35 cellular contexts compared by ENCODE assay signal in the genomic region with DNA sequence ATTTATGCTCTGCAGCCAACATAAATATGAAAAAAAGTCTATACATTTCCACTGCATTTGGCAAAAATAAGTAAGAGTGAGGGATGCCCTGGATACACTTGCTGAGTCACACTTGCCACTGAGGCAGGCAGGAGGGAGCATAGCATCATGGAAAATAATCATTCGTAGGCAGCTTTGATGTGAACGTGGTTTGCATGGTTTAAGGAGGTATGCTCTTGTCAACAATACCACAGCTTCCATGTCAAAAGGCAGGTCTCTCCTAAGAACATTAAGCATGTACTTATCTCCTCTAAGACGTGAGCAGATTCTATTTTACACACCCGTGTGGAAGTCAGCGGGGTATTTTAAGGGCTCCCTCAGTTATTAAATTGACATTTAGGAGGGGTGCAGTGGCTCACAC.
"Had no signal": no experiment of that assay in that cellular context is flagged by ENCODE, and none has a peak within 500 bp of the region (broad histone marks: within the 10 kb centered on the region; RNA-seq: fewer than 3 reads in every experiment).

No MANE protein-coding gene starts in this region.

- H3K27ac Mint-ChIP-seq: activated B cell treated with CpG ODN at 0.5 μM for 24 hours; activated naive CD4-positive, alpha-beta T cell treated with anti-CD3 and anti-CD28 coated beads, Interleukin-2, amount 10 ng/mL, durations not matched to agents 7 days and 5 days; activated naive CD4-positive, alpha-beta T cell treated with anti-CD3 and anti-CD28 coated beads, Interleukin-2, amount 50 U/mL, for 72 hours; activated T-cell treated with anti-CD3 and anti-CD28 coated beads, Interleukin-2, amount 50 U/mL, for 24 hours; activated T-cell treated with anti-CD3 and anti-CD28 coated beads, Interleukin-2, amount 50 U/mL, for 72 hours; dendritic cell treated with granulocyte-macrophage colony-stimulating factor and Interleukin-4, amounts not matched to agents 40 ng/mL and 50 ng/mL, for 4 days; endodermal cell; T-helper 17 cell; T-helper 2 cell treated with Interferon-gamma antibody and Interleukin-4, amounts not matched to agents 5 μg/mL and 100 μg/mL, for 36 hours had no signal

- H3K4me1 ChIP-seq: adrenal gland, esophagus squamous epithelium, gastroesophageal sphincter had no signal

- H3K79me2 ChIP-seq: hepatocyte had no signal

- H3K27ac ChIP-seq: adrenal gland, brain microvascular endothelial cell, coronary artery, dorsolateral prefrontal cortex, esophagus squamous epithelium, gastroesophageal sphincter, heart right ventricle, hepatocyte, WERI-Rb-1 had no signal

- H3K9me3 Mint-ChIP-seq: activated B cell treated with CpG ODN at 0.5 μM for 24 hours; activated naive CD4-positive, alpha-beta T cell treated with anti-CD3 and anti-CD28 coated beads, Interleukin-2, amount 10 ng/mL, durations not matched to agents 7 days and 5 days; activated naive CD4-positive, alpha-beta T cell treated with anti-CD3 and anti-CD28 coated beads, Interleukin-2, amount 50 U/mL, for 72 hours; activated T-cell treated with anti-CD3 and anti-CD28 coated beads, Interleukin-2, amount 50 U/mL, for 24 hours; activated T-cell treated with anti-CD3 and anti-CD28 coated beads, Interleukin-2, amount 50 U/mL, for 72 hours; central memory CD8-positive, alpha-beta T cell; dendritic cell treated with granulocyte-macrophage colony-stimulating factor and Interleukin-4, amounts not matched to agents 40 ng/mL and 50 ng/mL, for 4 days; endodermal cell; T-helper 2 cell treated with Interferon-gamma antibody and Interleukin-4, amounts not matched to agents 5 μg/mL and 100 μg/mL, for 36 hours had no signal

- FAIRE-seq: bronchial epithelial cell had no signal

- H3K36me3 ChIP-seq: adrenal gland, brain microvascular endothelial cell, esophagus squamous epithelium, gastroesophageal sphincter, heart right ventricle, WERI-Rb-1 had no signal

- H3K9me3 ChIP-seq: adrenal gland, esophagus squamous epithelium, gastroesophageal sphincter, heart right ventricle had no signal

- H3K4me1 Mint-ChIP-seq: activated B cell treated with CpG ODN at 0.5 μM for 24 hours; activated naive CD4-positive, alpha-beta T cell treated with anti-CD3 and anti-CD28 coated beads, Interleukin-2, amount 10 ng/mL, durations not matched to agents 7 days and 5 days; central memory CD8-positive, alpha-beta T cell; T-helper 17 cell had no signal

- H3K4me3 Mint-ChIP-seq: activated B cell treated with CpG ODN at 0.5 μM for 24 hours; activated naive CD4-positive, alpha-beta T cell treated with anti-CD3 and anti-CD28 coated beads, Interleukin-2, amount 10 ng/mL, durations not matched to agents 7 days and 5 days; activated T-cell treated with anti-CD3 and anti-CD28 coated beads, Interleukin-2, amount 50 U/mL, for 24 hours; activated T-cell treated with anti-CD3 and anti-CD28 coated beads, Interleukin-2, amount 50 U/mL, for 72 hours; central memory CD8-positive, alpha-beta T cell; dendritic cell treated with granulocyte-macrophage colony-stimulating factor and Interleukin-4, amounts not matched to agents 40 ng/mL and 50 ng/mL, for 4 days; endodermal cell; T-helper 17 cell; T-helper 2 cell treated with Interferon-gamma antibody and Interleukin-4, amounts not matched to agents 5 μg/mL and 100 μg/mL, for 36 hours had no signal

- H3K27me3 Mint-ChIP-seq: activated naive CD4-positive, alpha-beta T cell treated with anti-CD3 and anti-CD28 coated beads, Interleukin-2, amount 10 ng/mL, durations not matched to agents 7 days and 5 days; dendritic cell treated with granulocyte-macrophage colony-stimulating factor and Interleukin-4, amounts not matched to agents 40 ng/mL and 50 ng/mL, for 4 days had no signal

- H3K4me3 ChIP-seq: adrenal gland, coronary artery, dorsolateral prefrontal cortex, esophagus squamous epithelium, gastroesophageal sphincter, heart right ventricle, hepatocyte had no signal

- H2AFZ ChIP-seq: hepatocyte had no signal

- H3K27me3 ChIP-seq: adrenal gland, brain microvascular endothelial cell, dorsolateral prefrontal cortex, esophagus squamous epithelium, gastroesophageal sphincter had no signal

- H3K4me2 ChIP-seq: hepatocyte had no signal

- ATAC-seq: activated CD4-positive, CD25-positive, alpha-beta regulatory T cell treated with anti-CD3 and anti-CD28 coated beads, Interleukin-2, amount 50 U/mL, for 24 hours; activated T-cell treated with anti-CD3 and anti-CD28 coated beads, Interleukin-2, amount 50 U/mL, for 72 hours; gastroesophageal sphincter; heart right ventricle; T-helper 17 cell had no signal

- H3K36me3 Mint-ChIP-seq: activated naive CD4-positive, alpha-beta T cell treated with anti-CD3 and anti-CD28 coated beads, Interleukin-2, amount 10 ng/mL, durations not matched to agents 7 days and 5 days; activated naive CD4-positive, alpha-beta T cell treated with anti-CD3 and anti-CD28 coated beads, Interleukin-2, amount 50 U/mL, for 72 hours had no signal

- DNase-seq: activated B cell treated with CpG ODN at 0.5 μM for 24 hours; activated CD4-positive, alpha-beta T cell treated with anti-CD3 and anti-CD28 coated beads for 48 hours; activated CD4-positive, alpha-beta T cell treated with anti-CD3 and anti-CD28 coated beads, Interleukin-2, amount 50 U/mL, for 1 hour; activated CD4-positive, alpha-beta T cell treated with anti-CD3 and anti-CD28 coated beads, Interleukin-2, amount 50 U/mL, for 48 hours; activated CD8-positive, alpha-beta memory T cell treated with anti-CD3 and anti-CD28 coated beads, Interleukin-2, amount 50 U/mL, for 48 hours; activated gamma-delta T cell; activated naive CD4-positive, alpha-beta T cell; activated naive CD4-positive, alpha-beta T cell treated with anti-CD3 and anti-CD28 coated beads, Interleukin-2, amount 10 ng/mL, durations not matched to agents 7 days and 5 days; activated T-cell treated with anti-CD3 and anti-CD28 coated beads for 4 hours; activated T-cell treated with anti-CD3 and anti-CD28 coated beads, Interleukin-2, amount 50 U/mL, for 24 hours; activated T-cell treated with anti-CD3 and anti-CD28 coated beads, Interleukin-2, amount 50 U/mL, for 72 hours; adrenal gland; amygdala; aorta; brain microvascular endothelial cell; dorsolateral prefrontal cortex; effector memory CD4-positive, alpha-beta T cell; endodermal cell; erythroblast; esophagus squamous epithelium; foreskin melanocyte; heart right ventricle; T-helper 1 cell; T-helper 17 cell; T1000; WERI-Rb-1 had no signal
